ENCODE assay signal across 12 cellular contexts in genomic region chr6:159758031-159759001, GRCh38. TPM values are rescaled to one million over a fixed set of nuclear protein-coding genes. Genes with fewer than 3 reads are reported as not detected.
DNase-seq lines count a peak whose midpoint lies in the region; FAIRE-seq and TF ChIP-seq lines count a peak whose summit lies in the region.
"Had no signal": no experiment of that assay in that cellular context is flagged by ENCODE, and none has a peak within 500 bp of the region (broad histone marks: within the 10 kb centered on the region; RNA-seq: fewer than 3 reads in every experiment).

No MANE protein-coding gene starts in this region.

- WGBS in lower leg skin, 2 donors = 92 to 93% methylated on average over 7 of the region's 7 CpGs

- TF ChIP-seq CTCF in endothelial cell (IDR thresholded peaks at IDR 0.05; ENCODE audit: unreplicated experiment) (no peak), retinal pigment epithelial cell (conservative IDR thresholded peaks at IDR 0.05; ENCODE audit: low read depth, low read length) (peak; percentile 13), lower leg skin (IDR thresholded peaks at IDR 0.05) (no peak)

- CTCF ChIA-PET in activated CD4-positive, alpha-beta T cell treated with anti-CD3 and anti-CD28 coated beads, Interleukin-2, amount 10 ng/mL, durations not matched to agents 7 days and 5 days (lab: Charles Lee) = no interaction called here

- no peaks in the 10 kb centered on the region for H3K27me3 Mint-ChIP-seq in activated CD4-positive, alpha-beta T cell treated with anti-CD3 and anti-CD28 coated beads, Interleukin-2, amount 10 ng/mL, durations not matched to agents 7 days and 5 days
- H3K27me3 Mint-ChIP-seq in endothelial cell (ENCODE audit: unreplicated experiment) = peaks cover 16% of the 10 kb centered on the region
- H3K27me3 Mint-ChIP-seq: CD4-positive, CD25-positive, alpha-beta regulatory T cell had no signal

- no peak for DNase-seq in activated CD4-positive, alpha-beta T cell treated with anti-CD3 and anti-CD28 coated beads, Interleukin-2, amount 10 ng/mL, durations not matched to agents 7 days and 5 days
- DNase-seq in activated CD4-positive, alpha-beta T cell treated with anti-CD3 and anti-CD28 coated beads for 4 hours = no peak
- DNase-seq in RCC 7860 (ENCODE audit: low spot score) (peak; percentile 92), endothelial cell (ENCODE audit: low spot score) (no peak), retinal pigment epithelial cell (ENCODE audit: low read depth) (no peak), lower leg skin (ENCODE audit: low spot score in 2 of 2) (no peak)
- no peak for DNase-seq in effector CD4-positive, alpha-beta T cell
- no peak for DNase-seq in activated CD8-positive, alpha-beta memory T cell treated with anti-CD3 and anti-CD28 coated beads for 24 hours
- DNase-seq: activated CD4-positive, alpha-beta T cell treated with anti-CD3 and anti-CD28 coated beads, Interleukin-2, amount 50 U/mL, for 1 hour; CD4-positive, CD25-positive, alpha-beta regulatory T cell; head of caudate nucleus; MM.1S had no signal

- FAIRE-seq in RCC 7860 (lab: Jason Lieb, UNC) = peak; percentile 88

- no peaks in the 10 kb centered on the region for H3K9me3 Mint-ChIP-seq in activated CD4-positive, alpha-beta T cell treated with anti-CD3 and anti-CD28 coated beads, Interleukin-2, amount 10 ng/mL, durations not matched to agents 7 days and 5 days
- no peaks in the 10 kb centered on the region for H3K9me3 Mint-ChIP-seq in endothelial cell (ENCODE audit: unreplicated experiment)

- POLR2A ChIA-PET in activated CD4-positive, alpha-beta T cell treated with anti-CD3 and anti-CD28 coated beads, Interleukin-2, amount 10 ng/mL, durations not matched to agents 7 days and 5 days (lab: Charles Lee) = no interaction called here

- H3K4me3 ChIP-seq in retinal pigment epithelial cell (ENCODE audit: low read length) = no peak overlapping the region
- no peak overlapping the region for H3K4me3 ChIP-seq in lower leg skin (ENCODE audit: low read depth, poor library complexity, severe bottlenecking)

- peak overlapping the region; percentile 20 for H3K27ac Mint-ChIP-seq in activated CD4-positive, alpha-beta T cell treated with anti-CD3 and anti-CD28 coated beads, Interleukin-2, amount 10 ng/mL, durations not matched to agents 7 days and 5 days
- peak overlapping the region; percentile 52 for H3K27ac Mint-ChIP-seq in endothelial cell (ENCODE audit: unreplicated experiment)

- H3K36me3 Mint-ChIP-seq in activated CD4-positive, alpha-beta T cell treated with anti-CD3 and anti-CD28 coated beads, Interleukin-2, amount 10 ng/mL, durations not matched to agents 7 days and 5 days (ENCODE audit: low read depth) = peaks cover 58% of the 10 kb centered on the region
- H3K36me3 Mint-ChIP-seq in endothelial cell (ENCODE audit: low read depth, unreplicated experiment) = peaks cover 29% of the 10 kb centered on the region

- no peak overlapping the region for H3K4me3 Mint-ChIP-seq in activated CD4-positive, alpha-beta T cell treated with anti-CD3 and anti-CD28 coated beads, Interleukin-2, amount 10 ng/mL, durations not matched to agents 7 days and 5 days
- H3K4me3 Mint-ChIP-seq in endothelial cell (ENCODE audit: unreplicated experiment) = peak overlapping the region; percentile 38

- peaks cover 29% of the 10 kb centered on the region for H3K4me1 Mint-ChIP-seq in activated CD4-positive, alpha-beta T cell treated with anti-CD3 and anti-CD28 coated beads, Interleukin-2, amount 10 ng/mL, durations not matched to agents 7 days and 5 days
- peaks cover 28% of the 10 kb centered on the region for H3K4me1 Mint-ChIP-seq in endothelial cell (ENCODE audit: unreplicated experiment)

- intact Hi-C loops in lower leg skin (cut with DNase I; ENCODE audit: low total_unique reads) = no loop called here

- TF ChIP-seq POLR2A in lower leg skin (IDR thresholded peaks at IDR 0.05) = no peak

RNA-seq across cellular contexts. Expression of gene ACAT2, which starts 3.5 kb away (rescaled TPM):
- 10 to 100 TPM; 58.4 to 65.8 TPM for total RNA-seq in activated CD4-positive, alpha-beta T cell treated with anti-CD3 and anti-CD28 coated beads, Interleukin-2, amount 10 ng/mL, durations not matched to agents 7 days and 5 days
- total RNA-seq in endothelial cell (ENCODE audit: unreplicated experiment) (119 TPM), lower leg skin (10 to 100 TPM in 3 of 4 donors, 1 to 10 TPM in 1; 5.4 to 31.5 (median 13.8) TPM)

RNA-seq across cellular contexts. Expression of gene WTAP, which starts 31.0 kb away (rescaled TPM):
- 100 to 1,000 TPM; 120 to 131 TPM for total RNA-seq in activated CD4-positive, alpha-beta T cell treated with anti-CD3 and anti-CD28 coated beads, Interleukin-2, amount 10 ng/mL, durations not matched to agents 7 days and 5 days
- 95.4 TPM for total RNA-seq in endothelial cell (ENCODE audit: unreplicated experiment)
- total RNA-seq in lower leg skin = 10 to 100 TPM; 57.8 to 76.7 (median 67.9) TPM

RNA-seq across cellular contexts. Expression of gene TCP1, which starts 31.1 kb away (rescaled TPM):
- 100 to 1,000 TPM; 192 to 209 TPM for total RNA-seq in activated CD4-positive, alpha-beta T cell treated with anti-CD3 and anti-CD28 coated beads, Interleukin-2, amount 10 ng/mL, durations not matched to agents 7 days and 5 days
- total RNA-seq in endothelial cell (ENCODE audit: unreplicated experiment) (213 TPM), lower leg skin (100 to 1,000 TPM in 3 of 4 donors, 10 to 100 TPM in 1; 98.5 to 155 (median 129) TPM)

RNA-seq across cellular contexts. Expression of gene MRPL18, which starts 32.0 kb away (rescaled TPM):
- 10 to 100 TPM; 65.5 to 73.0 TPM for total RNA-seq in activated CD4-positive, alpha-beta T cell treated with anti-CD3 and anti-CD28 coated beads, Interleukin-2, amount 10 ng/mL, durations not matched to agents 7 days and 5 days
- total RNA-seq in endothelial cell (ENCODE audit: unreplicated experiment) (31.0 TPM), lower leg skin (10 to 100 TPM; 57.4 to 68.6 (median 59.2) TPM)

RNA-seq across cellular contexts. Expression of gene PNLDC1, which starts 41.8 kb away (rescaled TPM):
- under 1 TPM; 0.17 to 0.30 TPM for total RNA-seq in activated CD4-positive, alpha-beta T cell treated with anti-CD3 and anti-CD28 coated beads, Interleukin-2, amount 10 ng/mL, durations not matched to agents 7 days and 5 days
- not detected for total RNA-seq in endothelial cell (ENCODE audit: unreplicated experiment)
- 1 to 10 TPM in 2 of 4 donors, under 1 TPM in 2; 0.51 to 2.5 (median 1.0) TPM for total RNA-seq in lower leg skin
- total RNA-seq: CD4-positive, CD25-positive, alpha-beta regulatory T cell had no signal
